ENCODE assay signal across 31 cellular contexts in the genomic region with DNA sequence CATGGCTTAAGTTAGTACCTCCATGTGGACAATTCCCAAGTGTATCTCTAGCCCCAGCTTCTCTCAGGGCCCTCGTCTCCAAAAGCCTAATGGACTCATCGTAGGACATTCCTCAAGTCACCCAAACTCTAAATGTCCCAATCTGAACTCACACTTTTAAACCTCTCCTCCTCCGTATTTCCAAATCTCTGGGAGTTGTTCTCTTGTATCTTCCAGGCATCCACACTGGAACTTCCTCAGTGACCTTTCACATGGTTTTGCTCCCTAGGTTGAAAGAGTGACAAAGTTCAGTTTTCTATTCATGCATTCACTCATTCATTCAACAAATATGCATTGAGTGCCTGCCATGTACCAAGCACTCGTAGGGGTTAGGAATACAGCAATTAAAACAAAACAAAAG.
"Had no signal": no experiment of that assay in that cellular context is flagged by ENCODE, and none has a peak within 500 bp of the region (broad histone marks: within the 10 kb centered on the region; RNA-seq: fewer than 3 reads in every experiment).

No MANE protein-coding gene starts in this region.

- H3K9me3 ChIP-seq: esophagus squamous epithelium, gastrocnemius medialis, heart left ventricle had no signal

- H3K36me3 ChIP-seq: brain microvascular endothelial cell, esophagus squamous epithelium, gastrocnemius medialis, heart left ventricle had no signal

- H3K4me3 ChIP-seq: coronary artery, dorsolateral prefrontal cortex, esophagus squamous epithelium, gastrocnemius medialis, heart left ventricle had no signal

- H3K27me3 ChIP-seq: brain microvascular endothelial cell, dorsolateral prefrontal cortex, esophagus squamous epithelium, gastrocnemius medialis, heart left ventricle had no signal

- H3K4me1 ChIP-seq: esophagus squamous epithelium, foreskin keratinocyte had no signal

- FAIRE-seq: astrocyte, bronchial epithelial cell, endometrium, endothelial cell of umbilical vein had no signal

- DNase-seq: activated CD4-positive, alpha-beta memory T cell treated with anti-CD3 and anti-CD28 coated beads, Interleukin-2, amount 10 ng/mL, durations not matched to agents 7 days and 5 days; activated CD4-positive, alpha-beta T cell treated with anti-CD3 and anti-CD28 coated beads for 1 hour; activated CD4-positive, alpha-beta T cell treated with anti-CD3 and anti-CD28 coated beads for 4 hours; activated CD4-positive, alpha-beta T cell treated with anti-CD3 and anti-CD28 coated beads, Interleukin-2, amount 10 ng/mL, durations not matched to agents 7 days and 5 days; activated CD4-positive, alpha-beta T cell treated with anti-CD3 and anti-CD28 coated beads, Interleukin-2, amount 50 U/mL, for 4 hours; activated CD8-positive, alpha-beta memory T cell treated with anti-CD3 and anti-CD28 coated beads, Interleukin-2, amount 50 U/mL, for 48 hours; activated gamma-delta T cell; activated naive CD4-positive, alpha-beta T cell treated with anti-CD3 and anti-CD28 coated beads, Interleukin-2, amount 50 U/mL, for 16 hours; activated naive CD4-positive, alpha-beta T cell treated with Interleukin-2 at 50 U/mL for 16 hours; activated T-cell treated with anti-CD3 and anti-CD28 coated beads for 4 hours; activated T-cell treated with anti-CD3 and anti-CD28 coated beads, Interleukin-2, amount 50 U/mL, for 24 hours; activated T-cell treated with anti-CD3 and anti-CD28 coated beads, Interleukin-2, amount 50 U/mL, for 72 hours; amniotic stem cell; anterior cingulate cortex; brain microvascular endothelial cell; dorsolateral prefrontal cortex; effector CD4-positive, alpha-beta T cell; esophagus squamous epithelium; foreskin keratinocyte; gastrocnemius medialis; glutamatergic neuron; heart left ventricle; T-helper 1 cell; T-helper 17 cell; T1000 had no signal

- ATAC-seq: activated T-cell treated with anti-CD3 and anti-CD28 coated beads, Interleukin-2, amount 50 U/mL, for 72 hours; foreskin keratinocyte; gastrocnemius medialis; heart left ventricle; T-helper 17 cell had no signal

- H3K27ac ChIP-seq: brain microvascular endothelial cell, coronary artery, dorsolateral prefrontal cortex, epithelial cell of prostate, esophagus squamous epithelium, foreskin keratinocyte, gastrocnemius medialis, heart left ventricle had no signal
